In the genomic region with DNA sequence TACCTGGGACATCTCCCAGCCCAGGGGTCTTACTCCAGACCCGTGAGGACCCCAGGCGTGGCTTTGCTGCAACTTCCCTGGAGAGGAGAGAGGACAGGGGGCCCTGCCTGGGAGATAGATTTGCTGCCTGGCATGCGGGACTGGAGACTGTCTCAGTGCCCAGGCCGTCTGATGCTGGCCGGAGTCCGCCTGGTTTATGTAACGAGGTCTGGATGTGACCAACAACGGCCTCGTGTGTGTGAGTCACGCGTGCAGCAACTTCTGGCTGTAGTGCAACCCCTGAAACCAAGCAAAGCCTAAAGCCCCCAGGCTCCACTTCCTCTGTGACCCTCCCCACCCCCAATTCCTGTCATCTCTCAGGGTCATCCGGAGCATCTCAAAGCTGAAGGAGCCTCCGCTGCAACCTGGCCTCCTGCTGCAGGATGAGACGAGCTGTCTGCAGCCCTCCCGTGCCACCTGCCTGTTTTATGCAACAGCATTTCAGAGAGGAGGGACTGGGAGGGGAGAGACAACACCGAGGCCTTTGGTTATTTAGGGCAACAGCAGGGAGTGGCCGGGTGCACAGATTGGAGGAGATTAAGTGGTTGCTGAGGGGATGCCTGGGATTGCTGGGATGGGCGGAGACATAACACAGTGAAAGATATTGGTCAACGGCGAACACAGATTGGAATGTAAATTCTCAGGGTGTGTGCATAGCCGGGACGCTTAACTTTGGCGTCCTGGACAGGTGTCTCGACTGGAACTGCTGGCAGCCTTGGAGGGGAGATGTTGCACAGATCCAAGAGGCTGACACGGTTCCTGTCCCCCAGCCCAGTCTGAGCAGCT, we compare ENCODE assay signal across 10 cellular contexts. TPM values are rescaled to one million over a fixed set of nuclear protein-coding genes. Genes with fewer than 3 reads are reported as not detected.
A peak's percentile ranks its signal among the peaks of the same experiment; 100 is the strongest.
DNase-seq lines count a peak whose midpoint lies in the region; ATAC-seq, FAIRE-seq and TF ChIP-seq lines count a peak whose summit lies in the region.
"Had no signal": no experiment of that assay in that cellular context is flagged by ENCODE, and none has a peak within 500 bp of the region (broad histone marks: within the 10 kb centered on the region; RNA-seq: fewer than 3 reads in every experiment).

No MANE protein-coding gene starts in this region.

- no peak for TF ChIP-seq CTCF in type B pancreatic cell (conservative IDR thresholded peaks at IDR 0.05)

- H3K4me1 ChIP-seq in HUES6 (ENCODE audit: control insufficient read depth, insufficient read depth, low read length), result peaks cover 13% of the 10 kb centered on the region
- peaks cover 30% of the 10 kb centered on the region for H3K4me1 ChIP-seq in adipocyte (ENCODE audit: control insufficient read depth, insufficient read depth, low read length)

- peak overlapping the region; percentile 74 for H3K4me3 Mint-ChIP-seq in type B pancreatic cell
- H3K4me3 Mint-ChIP-seq: immature natural killer cell had no signal

- peak overlapping the region; percentile 97 for H3K27ac Mint-ChIP-seq in type B pancreatic cell
- H3K27ac Mint-ChIP-seq: immature natural killer cell had no signal

- H3K27me3 Mint-ChIP-seq in type B pancreatic cell, result no peaks in the 10 kb centered on the region

- peaks cover 4% of the 10 kb centered on the region for H3K9me3 Mint-ChIP-seq in type B pancreatic cell
- H3K9me3 Mint-ChIP-seq: immature natural killer cell had no signal

- H3K36me3 Mint-ChIP-seq in type B pancreatic cell, result peaks cover 3% of the 10 kb centered on the region
- H3K36me3 Mint-ChIP-seq: immature natural killer cell had no signal

- H3K9me3 ChIP-seq in HUES6 (ENCODE audit: control insufficient read depth, insufficient read depth, low read depth, low read length) (peaks cover 6% of the 10 kb centered on the region; the same call in 1 of the 2 replicates), adipocyte (ENCODE audit: control insufficient read depth, low read length) (no peaks in the 10 kb centered on the region)

- no peak overlapping the region for H3K27ac ChIP-seq in HUES6 (ENCODE audit: low read depth, low read length)

- no peak for FAIRE-seq in frontal cortex (lab: Jason Lieb, UNC)

- H3K27me3 ChIP-seq in HUES6 (ENCODE audit: control insufficient read depth, insufficient read depth, low read length) (no peaks in the 10 kb centered on the region), adipocyte (replicated peaks; ENCODE audit: control insufficient read depth, insufficient read depth, low read length) (no peaks in the 10 kb centered on the region)

- H3K9ac ChIP-seq in HUES6 (ENCODE audit: low read length) (peak overlapping the region; percentile 2), adipocyte (ENCODE audit: low read length) (peak overlapping the region; percentile 86)

- ATAC-seq in GM21619 (IDR thresholded peaks at IDR 0.05; ENCODE audit: unreplicated experiment), result no peak

- H3K36me3 ChIP-seq in HUES6 (ENCODE audit: control insufficient read depth, insufficient read depth, low read length), result no peaks in the 10 kb centered on the region
- H3K36me3 ChIP-seq in adipocyte (ENCODE audit: control insufficient read depth, insufficient read depth, low read length, severe bottlenecking), result no peaks in the 10 kb centered on the region

- H3K4me1 Mint-ChIP-seq in type B pancreatic cell (ENCODE audit: unreplicated experiment), result peaks cover 20% of the 10 kb centered on the region
- H3K4me1 Mint-ChIP-seq: immature natural killer cell had no signal

- DNase-seq in adipocyte (ENCODE audit: low read depth) (peak; percentile 50), iPS-NIHi11 (ENCODE audit: low spot score) (peak; percentile 55), type B pancreatic cell (ENCODE audit: extremely low spot score, unreplicated experiment) (no peak), NCI-H187 (lab: John Stamatoyannopoulos, UW) (no peak), frontal cortex (ENCODE audit: low spot score in 2 of 2) (no peak), activated gamma-delta T cell treated with Interleukin-2 at 50 U/mL for 16 hours (no peak)
- DNase-seq: immature natural killer cell, NCI-H1436 treated with DMSO at 0.1 percent for 48 hours had no signal

- H3K4me3 ChIP-seq in HUES6 (ENCODE audit: low read depth, low read length) (no peak overlapping the region), adipocyte (ENCODE audit: low read length) (peak overlapping the region; percentile 54)

RNA-seq across cellular contexts. Expression of a gene that starts 16.0 kb away (rescaled TPM):
- total RNA-seq in type B pancreatic cell (ENCODE audit: low replicate concordance), result 0.55 and 0.63 TPM in 2 replicates
- not detected for total RNA-seq in frontal cortex

Comparison
In these comparisons a context has a peak if more than half of its experiments do, and no peak if none do; other contexts are left out.
1. DNase-seq: peak in adipocyte (single experiment) and iPS-NIHi11 (single experiment); none in type B pancreatic cell (single experiment), NCI-H187 (0 of 2), frontal cortex (0 of 2) and activated gamma-delta T cell treated with Interleukin-2 at 50 U/mL for 16 hours (single experiment).